9 cellular contexts compared by ENCODE assay signal in the genomic region with DNA sequence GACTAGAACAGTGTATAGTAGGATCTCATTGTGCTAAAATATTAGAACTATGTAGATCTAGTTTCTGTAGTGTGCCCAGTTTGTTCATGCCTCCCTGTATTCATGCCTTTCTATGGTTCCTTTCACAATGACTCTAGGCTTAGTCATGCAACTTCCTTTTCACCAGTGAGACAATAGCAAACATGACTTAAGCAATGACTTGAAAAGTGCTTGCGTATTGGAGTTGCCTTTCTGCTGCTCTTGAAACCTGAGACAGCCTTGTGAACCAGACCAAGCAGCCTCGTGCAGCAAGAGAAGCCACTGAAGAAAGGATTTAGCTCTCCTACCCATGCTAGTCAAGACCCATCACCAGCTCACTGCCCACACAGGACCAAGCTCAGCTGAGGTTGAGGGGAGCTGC.
A peak's percentile ranks its signal among the peaks of the same experiment; 100 is the strongest.
DNase-seq lines count a peak whose midpoint lies in the region; ATAC-seq, FAIRE-seq and TF ChIP-seq lines count a peak whose summit lies in the region.
"Had no signal": no experiment of that assay in that cellular context is flagged by ENCODE, and none has a peak within 500 bp of the region (broad histone marks: within the 10 kb centered on the region; RNA-seq: fewer than 3 reads in every experiment).

No MANE protein-coding gene starts in this region.

- FAIRE-seq in kidney (lab: Jason Lieb, UNC) = no peak

- H3F3A ChIP-seq in MM.1S (ENCODE audit: insufficient read depth, low read length) = no peaks in the 10 kb centered on the region

- intact Hi-C loops in esophagus squamous epithelium (cut with DNase I) = no loop called here
- intact Hi-C loops in kidney (cut with DNase I) = no loop called here

- H3K27ac ChIP-seq in MM.1S (ENCODE audit: low read length) = no peak overlapping the region
- peak overlapping the region; percentile 9 to 68 (median 65) for H3K27ac ChIP-seq in esophagus squamous epithelium
- H3K27ac ChIP-seq in kidney (ENCODE audit: low read depth in 2 of 2, low read length in 2 of 2) = no peak overlapping the region

- TF ChIP-seq CTCF in AG09319 (IDR thresholded peaks at IDR 0.05; ENCODE audit: low read depth, low read length) (no peak), MM.1S (IDR thresholded peaks at IDR 0.05; ENCODE audit: low read length) (no peak), esophagus squamous epithelium (IDR thresholded peaks at IDR 0.05) (no peak), kidney (IDR thresholded peaks at IDR 0.05; ENCODE audit: borderline replicate concordance, extremely low read depth, insufficient read depth) (no peak)

- no peaks in the 10 kb centered on the region for H3K9me3 ChIP-seq in MM.1S (replicated peaks; ENCODE audit: insufficient read depth, low read length)
- peaks cover 0 to 14% (median 4%) of the 10 kb centered on the region in 3 donors for H3K9me3 ChIP-seq in esophagus squamous epithelium
- peaks cover 0 to 10% of the 10 kb centered on the region in 2 donors for H3K9me3 ChIP-seq in kidney (ENCODE audit: control insufficient read depth in 1 of 2, low read length in 2 of 2)

- no peak overlapping the region for H3K4me3 ChIP-seq in MM.1S (ENCODE audit: low read length)
- no peak overlapping the region for H3K4me3 ChIP-seq in esophagus squamous epithelium
- no peak overlapping the region for H3K4me3 ChIP-seq in kidney (ENCODE audit: low read length in 2 of 2)

- no peaks in the 10 kb centered on the region for H3K79me2 ChIP-seq in MM.1S (ENCODE audit: low read length)

- WGBS in esophagus squamous epithelium, 2 donors = 14 to 29% methylated on average over 1 of the region's 2 CpGs

- H3K9me2 ChIP-seq in MM.1S (replicated peaks; ENCODE audit: insufficient read depth, low read length) = no peaks in the 10 kb centered on the region

- H3K4me2 ChIP-seq in MM.1S (ENCODE audit: low read depth, low read length) = no peak overlapping the region

- H3K36me3 ChIP-seq in MM.1S (replicated peaks; ENCODE audit: insufficient read depth, low read length) = no peaks in the 10 kb centered on the region
- H3K36me3 ChIP-seq in esophagus squamous epithelium = no peaks in the 10 kb centered on the region
- no peaks in the 10 kb centered on the region for H3K36me3 ChIP-seq in kidney (ENCODE audit: control insufficient read depth in 1 of 2, insufficient read depth in 2 of 2, low read length in 2 of 2)

- ATAC-seq in GM21717 (IDR thresholded peaks at IDR 0.05; ENCODE audit: unreplicated experiment) = peak; percentile 74

- H3K27me3 ChIP-seq in MM.1S (replicated peaks; ENCODE audit: insufficient read depth, low read length) = no peaks in the 10 kb centered on the region
- H3K27me3 ChIP-seq in esophagus squamous epithelium = peaks cover 0 to 10% (median 0%) of the 10 kb centered on the region in 4 donors

- no peak for TF ChIP-seq POLR2A in esophagus squamous epithelium (IDR thresholded peaks at IDR 0.05)

- no peaks in the 10 kb centered on the region for H4K20me1 ChIP-seq in MM.1S (ENCODE audit: insufficient read depth, low read length)

- H2AFZ ChIP-seq in MM.1S (ENCODE audit: low read length) = no peak overlapping the region

- H3K9ac ChIP-seq in MM.1S (ENCODE audit: low read length) (no peak overlapping the region), kidney (ENCODE audit: low read length in 2 of 2) (no peak overlapping the region)

- H3K4me1 ChIP-seq in MM.1S (ENCODE audit: low read length) = no peaks in the 10 kb centered on the region
- peaks cover 0 to 31% (median 4%) of the 10 kb centered on the region in 3 donors for H3K4me1 ChIP-seq in esophagus squamous epithelium
- peaks cover 0 to 3% of the 10 kb centered on the region in 2 donors for H3K4me1 ChIP-seq in kidney (ENCODE audit: control insufficient read depth in 1 of 2, insufficient read depth in 1 of 2, low read depth in 1 of 2, low read length in 2 of 2)

- DNase-seq in AG09319 (ENCODE audit: extremely low read depth, low read depth) (peak; percentile 93), MM.1S (peak; percentile 11), esophagus squamous epithelium (lab: John Stamatoyannopoulos, UW) (no peak), NCI-H187 treated with DMSO at 0.1 percent for 48 hours (lab: John Stamatoyannopoulos, UW) (no peak), NCI-H1417 (lab: John Stamatoyannopoulos, UW) (no peak), kidney (no peak)
- no peak for DNase-seq in effector CD8-positive, alpha-beta T cell (lab: John Stamatoyannopoulos, UW)
- DNase-seq: stimulated activated CD4-positive, alpha-beta T cell treated with anti-CD3 and anti-CD28 coated beads, Interleukin-4, amount 100 ng/mL, for 4 hours had no signal

Comparison
In these comparisons a context has a peak if more than half of its experiments do, and no peak if none do; other contexts are left out.
1. DNase-seq: peak in AG09319 (single experiment) and MM.1S (single experiment); none in esophagus squamous epithelium (single experiment), NCI-H187 treated with DMSO at 0.1 percent for 48 hours (single experiment), NCI-H1417 (0 of 3), kidney (single experiment) and effector CD8-positive, alpha-beta T cell (single experiment).
2. H3K27ac ChIP-seq: peak in esophagus squamous epithelium (4 of 4); none in MM.1S (single experiment) and kidney (0 of 2).